In genomic region chr11:102010776-102011500, GRCh38 we compare ENCODE assay signal across 10 cellular contexts. TPM values are rescaled to one million over a fixed set of nuclear protein-coding genes. Genes with fewer than 3 reads are reported as not detected.
DNase-seq lines count a peak whose midpoint lies in the region; ATAC-seq and TF ChIP-seq lines count a peak whose summit lies in the region.
"Had no signal": no experiment of that assay in that cellular context is flagged by ENCODE, and none has a peak within 500 bp of the region (broad histone marks: within the 10 kb centered on the region; RNA-seq: fewer than 3 reads in every experiment).

No MANE protein-coding gene starts in this region.

- no peak for TF ChIP-seq CTCF in brain microvascular endothelial cell (IDR thresholded peaks at IDR 0.05; ENCODE audit: low read depth, low read length, missing control alignments)
- no peak for TF ChIP-seq CTCF in upper lobe of right lung (IDR thresholded peaks at IDR 0.05)

- H3K4me1 ChIP-seq in upper lobe of right lung, result no peaks in the 10 kb centered on the region
- H3K4me1 ChIP-seq: BLaER1, uterus had no signal

- in situ Hi-C loops in brain microvascular endothelial cell (cut with HindIII; ENCODE audit: low pct_ligation_motif_present, low sequenced_read_pairs), result no loop called here

- H3K27ac ChIP-seq in brain microvascular endothelial cell (no peak overlapping the region), upper lobe of right lung (no peak overlapping the region)
- H3K27ac ChIP-seq: BLaER1, uterus had no signal

- ATAC-seq in upper lobe of right lung (peak; percentile 92), GM19324 (IDR thresholded peaks at IDR 0.05; ENCODE audit: low FRiP score, unreplicated experiment) (no peak)

- no peaks in the 10 kb centered on the region for H3K36me3 ChIP-seq in brain microvascular endothelial cell (replicated peaks)
- no peaks in the 10 kb centered on the region for H3K36me3 ChIP-seq in upper lobe of right lung
- H3K36me3 ChIP-seq: BLaER1, uterus had no signal

- DNase-seq in NCI-H2171 treated with DMSO at 0.1 percent for 48 hours (lab: John Stamatoyannopoulos, UW) (peak; percentile 5), NCI-H2171 (lab: John Stamatoyannopoulos, UW) (no peak), brain microvascular endothelial cell (peak; percentile 89), iris pigment epithelial cell (ENCODE audit: low read depth) (peak; percentile 89), upper lobe of right lung (peak; percentile 85), NCI-H1694 (lab: John Stamatoyannopoulos, UW) (no peak)
- DNase-seq in activated effector memory CD4-positive, alpha-beta T cell treated with anti-CD3 and anti-CD28 coated beads, Interleukin-2, amount 50 U/mL, for 16 hours, result no peak

- intact Hi-C loops in upper lobe of right lung (cut with DNase I), result no loop called here

- H3K27me3 ChIP-seq in brain microvascular endothelial cell (replicated peaks), result no peaks in the 10 kb centered on the region
- no peaks in the 10 kb centered on the region for H3K27me3 ChIP-seq in upper lobe of right lung
- H3K27me3 ChIP-seq: BLaER1, uterus had no signal

- no peaks in the 10 kb centered on the region for H3K9me3 ChIP-seq in upper lobe of right lung
- H3K9me3 ChIP-seq: BLaER1, uterus had no signal

- H3K4me3 ChIP-seq in brain microvascular endothelial cell (ENCODE audit: low read depth, low read length), result no peak overlapping the region
- no peak overlapping the region for H3K4me3 ChIP-seq in upper lobe of right lung
- H3K4me3 ChIP-seq: BLaER1, uterus had no signal

RNA-seq across cellular contexts. Expression of gene CFAP300, which starts 36.3 kb away (rescaled TPM):
- total RNA-seq in upper lobe of right lung, result 2.3 TPM

Comparison
In these comparisons a context has a peak if more than half of its experiments do, and no peak if none do; other contexts are left out.
1. DNase-seq: peak in NCI-H2171 treated with DMSO at 0.1 percent for 48 hours (single experiment), brain microvascular endothelial cell (single experiment), iris pigment epithelial cell (single experiment) and upper lobe of right lung (single experiment); none in NCI-H2171 (single experiment), NCI-H1694 (single experiment) and activated effector memory CD4-positive, alpha-beta T cell treated with anti-CD3 and anti-CD28 coated beads, Interleukin-2, amount 50 U/mL, for 16 hours (single experiment).